Comparison of ENCODE assay signal across 22 cellular contexts in genomic region chr5:171242521-171242920, GRCh38.
"Had no signal": no experiment of that assay in that cellular context is flagged by ENCODE, and none has a peak within 500 bp of the region (broad histone marks: within the 10 kb centered on the region; RNA-seq: fewer than 3 reads in every experiment).

No MANE protein-coding gene starts in this region.

- DNase-seq: colonic mucosa; dermis blood vessel endothelial cell; endodermal cell; erythroblast; foreskin keratinocyte; immature natural killer cell; kidney; left cardiac atrium; left ventricle myocardium inferior; lower lobe of right lung; nucleus accumbens; ovary; right cardiac atrium; stimulated activated CD4-positive, alpha-beta T cell treated with anti-CD3 and anti-CD28 coated beads, Interleukin-2, amount 100 ng/mL, for 48 hours; stimulated activated naive CD4-positive, alpha-beta T cell treated with Interleukin-2 at 50 U/mL for 16 hours; trophoblast cell had no signal

- H3K4me1 ChIP-seq: colonic mucosa, foreskin keratinocyte, left ventricle myocardium inferior, lower lobe of right lung, neural progenitor cell had no signal

- H3K27ac Mint-ChIP-seq: endodermal cell; immature natural killer cell; memory B cell; mesothelial cell of epicardium; natural killer cell treated with Interleukin-12 subunit alpha and Interleukin-12 subunit beta and Interleukin-15 and Interleukin-18, amount 100 ng/mL, for 72 hours; neural progenitor cell; progenitor cell of endocrine pancreas had no signal

- H3K4me3 Mint-ChIP-seq: endodermal cell; immature natural killer cell; memory B cell; mesothelial cell of epicardium; natural killer cell treated with Interleukin-12 subunit alpha and Interleukin-12 subunit beta and Interleukin-15 and Interleukin-18, amount 100 ng/mL, for 72 hours; neural progenitor cell had no signal

- ATAC-seq: foreskin keratinocyte; left cardiac atrium; lower lobe of right lung; natural killer cell treated with Interleukin-12 subunit alpha and Interleukin-12 subunit beta and Interleukin-15 and Interleukin-18, amount 100 ng/mL, for 72 hours; right cardiac atrium had no signal

- H3K36me3 ChIP-seq: colonic mucosa, left ventricle myocardium inferior, lower lobe of right lung, neural progenitor cell, ovary had no signal

- H3K9me3 Mint-ChIP-seq: endodermal cell; memory B cell; natural killer cell treated with Interleukin-12 subunit alpha and Interleukin-12 subunit beta and Interleukin-15 and Interleukin-18, amount 100 ng/mL, for 72 hours had no signal

- H3K27ac ChIP-seq: colonic mucosa, foreskin keratinocyte, left ventricle myocardium inferior, lower lobe of right lung, neural progenitor cell, ovary had no signal

- H3K4me1 Mint-ChIP-seq: endodermal cell, memory B cell, mesothelial cell of epicardium, neural progenitor cell had no signal

- H3K27me3 ChIP-seq: colonic mucosa, foreskin keratinocyte, neural progenitor cell, ovary had no signal

- H3K9me3 ChIP-seq: colonic mucosa, left ventricle myocardium inferior, lower lobe of right lung, ovary had no signal

- H3K27me3 Mint-ChIP-seq: natural killer cell treated with Interleukin-12 subunit alpha and Interleukin-12 subunit beta and Interleukin-15 and Interleukin-18, amount 100 ng/mL, for 72 hours; progenitor cell of endocrine pancreas had no signal

- H3K36me3 Mint-ChIP-seq: memory B cell had no signal

- H3K9ac ChIP-seq: neural progenitor cell had no signal

- H3K4me3 ChIP-seq: colonic mucosa, left ventricle myocardium inferior, lower lobe of right lung, neural progenitor cell, ovary, smooth muscle cell had no signal
